ENCODE assay signal across 17 cellular contexts in the genomic region with DNA sequence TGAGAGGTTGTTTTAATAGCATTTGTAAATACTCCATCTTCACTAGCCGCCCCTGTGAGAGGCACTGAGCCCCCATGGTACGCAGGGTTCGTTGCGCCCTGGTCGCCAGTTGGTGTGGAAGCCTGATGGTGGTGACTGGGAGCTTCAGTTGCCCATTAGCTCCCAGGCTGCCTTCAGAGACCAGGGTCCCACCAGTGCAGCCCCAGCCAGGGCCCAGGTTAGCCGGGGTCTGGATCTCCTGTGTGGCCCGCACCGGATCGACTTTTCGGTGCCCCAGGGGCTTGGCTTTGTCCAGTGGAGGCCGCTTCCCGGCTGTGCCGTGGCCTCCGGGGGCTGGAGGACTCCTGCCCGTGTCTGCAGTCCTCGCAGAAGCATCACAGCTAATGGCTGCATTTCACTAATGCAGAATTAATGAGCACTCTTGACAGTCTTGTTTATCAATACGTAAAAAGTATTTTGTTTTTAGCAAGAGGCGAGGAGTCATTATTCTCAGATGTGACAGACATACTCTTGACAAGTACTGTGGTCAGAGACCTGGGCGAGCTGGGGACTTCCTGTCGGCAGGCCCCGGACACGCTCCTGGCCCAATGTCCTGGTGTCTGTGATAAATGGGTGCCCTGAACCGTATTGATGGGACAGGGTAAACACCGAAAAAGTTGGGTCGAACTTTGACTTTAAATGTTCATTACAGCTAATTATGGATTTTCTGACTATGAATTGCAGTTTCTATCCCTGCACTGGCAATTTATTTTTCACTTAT.
A peak's percentile ranks its signal among the peaks of the same experiment; 100 is the strongest.
DNase-seq lines count a peak whose midpoint lies in the region; ATAC-seq and TF ChIP-seq lines count a peak whose summit lies in the region.
"Had no signal": no experiment of that assay in that cellular context is flagged by ENCODE, and none has a peak within 500 bp of the region (broad histone marks: within the 10 kb centered on the region; RNA-seq: fewer than 3 reads in every experiment).

No MANE protein-coding gene starts in this region.

- intact Hi-C loops in natural killer cell (cut with micrococcal nuclease) (loop anchor here (10.0 kb wide), 1 partner anchor 71 kb away; no protein-coding TSS in a partner anchor), aorta (cut with DNase I) (no loop called here)

- H3K27ac Mint-ChIP-seq in activated naive CD8-positive, alpha-beta T cell treated with anti-CD3 and anti-CD28 coated beads, Interleukin-2, amount 10 ng/mL, durations not matched to agents 7 days and 5 days, result no peak overlapping the region
- no peak overlapping the region for H3K27ac Mint-ChIP-seq in activated naive CD8-positive, alpha-beta T cell treated with anti-CD3 and anti-CD28 coated beads for 36 hours
- H3K27ac Mint-ChIP-seq in endodermal cell (peak overlapping the region; percentile 30), natural killer cell (peak overlapping the region; percentile 22 to 64)
- H3K27ac Mint-ChIP-seq: activated CD4-positive, alpha-beta T cell treated with anti-CD3 and anti-CD28 coated beads, Interleukin-2, amount 10 ng/mL, durations not matched to agents 24 days and 14 days; T-helper 1 cell treated with Interleukin-12 subunit alpha and Interleukin-12 subunit beta and Interleukin-4 antibody, amounts not matched to agents 30 μg/mL and 1 μg/mL, for 36 hours had no signal

- H3K27me3 Mint-ChIP-seq in activated naive CD8-positive, alpha-beta T cell treated with anti-CD3 and anti-CD28 coated beads, Interleukin-2, amount 10 ng/mL, durations not matched to agents 7 days and 5 days, result no peaks in the 10 kb centered on the region
- no peaks in the 10 kb centered on the region for H3K27me3 Mint-ChIP-seq in activated naive CD8-positive, alpha-beta T cell treated with anti-CD3 and anti-CD28 coated beads for 36 hours
- H3K27me3 Mint-ChIP-seq in endodermal cell (ENCODE audit: insufficient read depth), result no peaks in the 10 kb centered on the region
- H3K27me3 Mint-ChIP-seq in natural killer cell (ENCODE audit: low read depth in 2 of 2), result no peaks in the 10 kb centered on the region
- H3K27me3 Mint-ChIP-seq: activated CD4-positive, alpha-beta T cell treated with anti-CD3 and anti-CD28 coated beads, Interleukin-2, amount 10 ng/mL, durations not matched to agents 24 days and 14 days had no signal

- peaks cover 20% of the 10 kb centered on the region for H3K4me1 Mint-ChIP-seq in activated naive CD8-positive, alpha-beta T cell treated with anti-CD3 and anti-CD28 coated beads, Interleukin-2, amount 10 ng/mL, durations not matched to agents 7 days and 5 days
- H3K4me1 Mint-ChIP-seq in activated naive CD8-positive, alpha-beta T cell treated with anti-CD3 and anti-CD28 coated beads for 36 hours, result peaks cover 24% of the 10 kb centered on the region
- no peaks in the 10 kb centered on the region for H3K4me1 Mint-ChIP-seq in endodermal cell
- peaks cover 45 to 54% of the 10 kb centered on the region in 2 donors for H3K4me1 Mint-ChIP-seq in natural killer cell

- H3K9me3 ChIP-seq in endodermal cell (ENCODE audit: control insufficient read depth, low read length) (no peaks in the 10 kb centered on the region), aorta (ENCODE audit: control insufficient read depth, low read length) (no peaks in the 10 kb centered on the region)
- H3K9me3 ChIP-seq: gastrocnemius medialis, HAP-1 had no signal

- TF ChIP-seq CTCF in endodermal cell (conservative IDR thresholded peaks at IDR 0.05), result no peak
- no peak for TF ChIP-seq CTCF in natural killer cell (IDR thresholded peaks at IDR 0.05)

- POLR2A ChIA-PET in activated naive CD8-positive, alpha-beta T cell treated with anti-CD3 and anti-CD28 coated beads, Interleukin-2, amount 10 ng/mL, durations not matched to agents 7 days and 5 days (lab: Charles Lee), result interaction anchor here (1.7 kb wide), 1 partner anchor 10 kb away, joined by 3 read pairs; no protein-coding TSS in a partner anchor

- peaks cover 4% of the 10 kb centered on the region for H3K9me3 Mint-ChIP-seq in activated naive CD8-positive, alpha-beta T cell treated with anti-CD3 and anti-CD28 coated beads, Interleukin-2, amount 10 ng/mL, durations not matched to agents 7 days and 5 days
- H3K9me3 Mint-ChIP-seq in activated naive CD8-positive, alpha-beta T cell treated with anti-CD3 and anti-CD28 coated beads for 36 hours, result peaks cover 2% of the 10 kb centered on the region
- H3K9me3 Mint-ChIP-seq in endodermal cell, result no peaks in the 10 kb centered on the region
- H3K9me3 Mint-ChIP-seq in natural killer cell, result no peaks in the 10 kb centered on the region
- H3K9me3 Mint-ChIP-seq: activated CD4-positive, alpha-beta T cell treated with anti-CD3 and anti-CD28 coated beads, Interleukin-2, amount 10 ng/mL, durations not matched to agents 24 days and 14 days; T-helper 1 cell treated with Interleukin-12 subunit alpha and Interleukin-12 subunit beta and Interleukin-4 antibody, amounts not matched to agents 30 μg/mL and 1 μg/mL, for 36 hours had no signal

- DNase-seq in activated naive CD8-positive, alpha-beta T cell treated with anti-CD3 and anti-CD28 coated beads, Interleukin-2, amount 10 ng/mL, durations not matched to agents 7 days and 5 days, result peak; percentile 10
- no peak for DNase-seq in activated naive CD8-positive, alpha-beta T cell treated with anti-CD3 and anti-CD28 coated beads for 36 hours
- DNase-seq in endodermal cell (peak; percentile 32), natural killer cell (no peak), aorta (peak; percentile 36 to 49), medulla oblongata (ENCODE audit: extremely low spot score) (no peak), NCI-H524 treated with DMSO at 0.1 percent for 48 hours (lab: John Stamatoyannopoulos, UW) (no peak)
- DNase-seq: activated CD4-positive, alpha-beta T cell treated with anti-CD3 and anti-CD28 coated beads, Interleukin-2, amount 10 ng/mL, durations not matched to agents 24 days and 14 days; immature natural killer cell; KG1; NCI-H1417 treated with DMSO at 0.1 percent for 48 hours; NCI-H446 treated with DMSO at 0.1 percent for 48 hours; stimulated activated naive CD4-positive, alpha-beta T cell had no signal

- H3K36me3 Mint-ChIP-seq in activated naive CD8-positive, alpha-beta T cell treated with anti-CD3 and anti-CD28 coated beads, Interleukin-2, amount 10 ng/mL, durations not matched to agents 7 days and 5 days, result peaks cover 4% of the 10 kb centered on the region
- peaks cover 3% of the 10 kb centered on the region for H3K36me3 Mint-ChIP-seq in activated naive CD8-positive, alpha-beta T cell treated with anti-CD3 and anti-CD28 coated beads for 36 hours
- peaks cover 8% of the 10 kb centered on the region for H3K36me3 Mint-ChIP-seq in endodermal cell (ENCODE audit: low read depth)
- no peaks in the 10 kb centered on the region for H3K36me3 Mint-ChIP-seq in natural killer cell

- 95 to 97% methylated on average over 19 to 25 of the region's 25 CpGs for WGBS in endodermal cell (ENCODE audit: insufficient coverage in 1 of 2, insufficient read length in 1 of 2), 2 experiments
- WGBS in aorta, 2 donors, result 94 to 96% methylated on average over 25 of the region's 25 CpGs

- H3K36me3 ChIP-seq in endodermal cell (ENCODE audit: control insufficient read depth, insufficient read depth, low read length), result no peaks in the 10 kb centered on the region
- peaks cover 0 to under 1% of the 10 kb centered on the region in 2 donors for H3K36me3 ChIP-seq in aorta (ENCODE audit: control insufficient read depth in 1 of 2, insufficient read depth in 2 of 2, low read length in 1 of 2)
- H3K36me3 ChIP-seq: HAP-1 had no signal

- no peak for ATAC-seq in activated naive CD8-positive, alpha-beta T cell treated with anti-CD3 and anti-CD28 coated beads, Interleukin-2, amount 10 ng/mL, durations not matched to agents 7 days and 5 days (ENCODE audit: low read depth)
- no peak for ATAC-seq in natural killer cell
- no peak for ATAC-seq in aorta (ENCODE audit: low FRiP score)
- no peak for ATAC-seq in GM18502 (IDR thresholded peaks at IDR 0.05; ENCODE audit: poor library complexity, unreplicated experiment)
- ATAC-seq: gastrocnemius medialis had no signal

- H3K27me3 ChIP-seq in endodermal cell (ENCODE audit: control insufficient read depth, insufficient read depth, low read length, poor library complexity, severe bottlenecking), result no peaks in the 10 kb centered on the region
- H3K27me3 ChIP-seq in aorta (ENCODE audit: control insufficient read depth in 1 of 2, insufficient read depth in 2 of 2, low read length in 1 of 2), result no peaks in the 10 kb centered on the region
- H3K27me3 ChIP-seq: gastrocnemius medialis had no signal

- H3K4me1 ChIP-seq in endodermal cell (ENCODE audit: control insufficient read depth, insufficient read depth, low read length), result no peaks in the 10 kb centered on the region
- no peaks in the 10 kb centered on the region for H3K4me1 ChIP-seq in aorta (ENCODE audit: control insufficient read depth in 1 of 2, insufficient read depth in 2 of 2, low read length in 2 of 2)
- H3K4me1 ChIP-seq: gastrocnemius medialis, HAP-1 had no signal

- no peak overlapping the region for H3K9ac ChIP-seq in endodermal cell (ENCODE audit: extremely low read depth, low read length, poor library complexity, severe bottlenecking)

- H3K27ac ChIP-seq in endodermal cell (ENCODE audit: low read depth, low read length), result no peak overlapping the region
- peak overlapping the region in 1 of 2 donors; percentile 6 for H3K27ac ChIP-seq in aorta (ENCODE audit: low read depth in 1 of 2, low read length in 2 of 2)
- H3K27ac ChIP-seq: gastrocnemius medialis had no signal

- H3K4me3 ChIP-seq in endodermal cell (ENCODE audit: low read length) (no peak overlapping the region), aorta (ENCODE audit: low read length in 2 of 2) (no peak overlapping the region)
- H3K4me3 ChIP-seq: gastrocnemius medialis, HAP-1 had no signal

- no peak overlapping the region for H3K4me3 Mint-ChIP-seq in activated naive CD8-positive, alpha-beta T cell treated with anti-CD3 and anti-CD28 coated beads, Interleukin-2, amount 10 ng/mL, durations not matched to agents 7 days and 5 days
- H3K4me3 Mint-ChIP-seq in activated naive CD8-positive, alpha-beta T cell treated with anti-CD3 and anti-CD28 coated beads for 36 hours, result no peak overlapping the region
- H3K4me3 Mint-ChIP-seq in endodermal cell (no peak overlapping the region), natural killer cell (peak overlapping the region; percentile 68)
- H3K4me3 Mint-ChIP-seq: activated CD4-positive, alpha-beta T cell treated with anti-CD3 and anti-CD28 coated beads, Interleukin-2, amount 10 ng/mL, durations not matched to agents 24 days and 14 days; T-helper 1 cell treated with Interleukin-12 subunit alpha and Interleukin-12 subunit beta and Interleukin-4 antibody, amounts not matched to agents 30 μg/mL and 1 μg/mL, for 36 hours had no signal

Comparison
In these comparisons a context has a peak if more than half of its experiments do, and no peak if none do; other contexts are left out.
1. DNase-seq: peak in activated naive CD8-positive, alpha-beta T cell treated with anti-CD3 and anti-CD28 coated beads, Interleukin-2, amount 10 ng/mL, durations not matched to agents 7 days and 5 days (single experiment), endodermal cell (single experiment) and aorta (2 of 2); none in activated naive CD8-positive, alpha-beta T cell treated with anti-CD3 and anti-CD28 coated beads for 36 hours (single experiment), natural killer cell (single experiment), medulla oblongata (single experiment) and NCI-H524 treated with DMSO at 0.1 percent for 48 hours (single experiment).
2. H3K27ac Mint-ChIP-seq: peak in endodermal cell (single experiment) and natural killer cell (2 of 2); none in activated naive CD8-positive, alpha-beta T cell treated with anti-CD3 and anti-CD28 coated beads, Interleukin-2, amount 10 ng/mL, durations not matched to agents 7 days and 5 days (single experiment) and activated naive CD8-positive, alpha-beta T cell treated with anti-CD3 and anti-CD28 coated beads for 36 hours (single experiment).